ENCODE assay signal across 25 cellular contexts in genomic region chr10:18523025-18523424, GRCh38.
DNase-seq lines count a peak whose midpoint lies in the region; ATAC-seq and TF ChIP-seq lines count a peak whose summit lies in the region.
"Had no signal": no experiment of that assay in that cellular context is flagged by ENCODE, and none has a peak within 500 bp of the region (broad histone marks: within the 10 kb centered on the region; RNA-seq: fewer than 3 reads in every experiment).

No MANE protein-coding gene starts in this region.

- TF ChIP-seq CTCF in fibroblast of the aortic adventitia (IDR thresholded peaks at IDR 0.05; ENCODE audit: insufficient read depth, low read length): no peak

- H3K4me3 Mint-ChIP-seq in activated CD8-positive, alpha-beta T cell treated with anti-CD3 and anti-CD28 coated beads, Interleukin-2, amount 10 ng/mL, durations not matched to agents 7 days and 5 days: no peak overlapping the region
- H3K4me3 Mint-ChIP-seq: activated naive CD4-positive, alpha-beta T cell treated with anti-CD3 and anti-CD28 coated beads, Interleukin-2, amount 10 ng/mL, durations not matched to agents 7 days and 5 days; activated T-helper 1 cell treated with anti-CD3 and anti-CD28 coated beads, Interleukin-12 subunit alpha, Interleukin-12 subunit beta, Interleukin-2, Interleukin-4 antibody, amounts not matched to agents 30 ng/mL and 10 ng/mL and 1 ng/mL, durations not matched to agents 14 hours and 24 hours and 36 hours; CD4-positive, CD25-positive, alpha-beta regulatory T cell; IgD-negative memory B cell; memory B cell; naive B cell; stimulated activated effector memory CD8-positive, alpha-beta T cell treated with anti-CD3 and anti-CD28 coated beads, Interleukin-12 subunit alpha, Interleukin-12 subunit beta, amount 100 ng/mL, for 72 hours; WTC11 had no signal

- H3K36me3 Mint-ChIP-seq in activated CD8-positive, alpha-beta T cell treated with anti-CD3 and anti-CD28 coated beads, Interleukin-2, amount 10 ng/mL, durations not matched to agents 7 days and 5 days (ENCODE audit: low read depth): no peaks in the 10 kb centered on the region
- H3K36me3 Mint-ChIP-seq: stimulated activated effector memory CD8-positive, alpha-beta T cell treated with anti-CD3 and anti-CD28 coated beads, Interleukin-12 subunit alpha, Interleukin-12 subunit beta, amount 100 ng/mL, for 72 hours; WTC11 had no signal

- H3K36me3 ChIP-seq in adipocyte (ENCODE audit: control insufficient read depth, insufficient read depth, low read length, severe bottlenecking) (peaks cover 51% of the 10 kb centered on the region), stomach smooth muscle (ENCODE audit: control insufficient read depth in 2 of 2, insufficient read depth in 2 of 2, low read length in 2 of 2) (peaks cover 18 to 26% of the 10 kb centered on the region in 2 donors)

- H3K27me3 Mint-ChIP-seq in activated CD8-positive, alpha-beta T cell treated with anti-CD3 and anti-CD28 coated beads, Interleukin-2, amount 10 ng/mL, durations not matched to agents 7 days and 5 days (ENCODE audit: low read depth): no peaks in the 10 kb centered on the region
- H3K27me3 Mint-ChIP-seq: activated naive CD4-positive, alpha-beta T cell treated with anti-CD3 and anti-CD28 coated beads, Interleukin-2, amount 10 ng/mL, durations not matched to agents 7 days and 5 days; CD4-positive, CD25-positive, alpha-beta regulatory T cell; IgD-negative memory B cell; memory B cell; naive B cell had no signal

- H3K4me3 ChIP-seq in adipocyte (ENCODE audit: low read length) (no peak overlapping the region), fibroblast of the aortic adventitia (ENCODE audit: low read depth, low read length) (no peak overlapping the region), stomach smooth muscle (ENCODE audit: low read length in 2 of 2) (no peak overlapping the region)
- H3K4me3 ChIP-seq: heart left ventricle, smooth muscle cell, testis had no signal

- H3K9me3 ChIP-seq in adipocyte (ENCODE audit: control insufficient read depth, low read length) (no peaks in the 10 kb centered on the region), stomach smooth muscle (ENCODE audit: control insufficient read depth in 2 of 2, low read length in 2 of 2) (no peaks in the 10 kb centered on the region)
- H3K9me3 ChIP-seq: heart left ventricle, testis had no signal

- DNase-seq in HCEC 1CT: peak; percentile 13
- DNase-seq in adipocyte (ENCODE audit: low read depth): peak; percentile 29
- DNase-seq in fibroblast of the aortic adventitia (ENCODE audit: low read depth): peak; percentile 76
- no peak for DNase-seq in occipital lobe (lab: John Stamatoyannopoulos, UW)
- no peak for DNase-seq in activated CD8-positive, alpha-beta T cell treated with anti-CD3 and anti-CD28 coated beads, Interleukin-2, amount 10 ng/mL, durations not matched to agents 7 days and 5 days
- DNase-seq: activated CD4-positive, alpha-beta T cell treated with anti-CD3 and anti-CD28 coated beads, Interleukin-2, amount 50 U/mL, for 1 hour; activated naive CD4-positive, alpha-beta T cell treated with anti-CD3 and anti-CD28 coated beads, Interleukin-2, amount 10 ng/mL, durations not matched to agents 7 days and 5 days; CD4-positive, CD25-positive, alpha-beta regulatory T cell; effector memory CD4-positive, alpha-beta T cell; heart left ventricle; naive B cell; NCI-H1092 treated with DMSO at 0.1 percent for 48 hours; NCI-H187 treated with DMSO at 0.1 percent for 48 hours; NCI-H69; RPMI8226; T-helper 9 cell; testis had no signal

- peaks cover 8% of the 10 kb centered on the region for H3K4me1 ChIP-seq in adipocyte (ENCODE audit: control insufficient read depth, insufficient read depth, low read length)
- no peaks in the 10 kb centered on the region for H3K4me1 ChIP-seq in stomach smooth muscle (ENCODE audit: control insufficient read depth, insufficient read depth, low read length)
- H3K4me1 ChIP-seq: testis had no signal

- H3K4me1 Mint-ChIP-seq in activated CD8-positive, alpha-beta T cell treated with anti-CD3 and anti-CD28 coated beads, Interleukin-2, amount 10 ng/mL, durations not matched to agents 7 days and 5 days (ENCODE audit: low read depth): no peaks in the 10 kb centered on the region
- H3K4me1 Mint-ChIP-seq: activated naive CD4-positive, alpha-beta T cell treated with anti-CD3 and anti-CD28 coated beads, Interleukin-2, amount 10 ng/mL, durations not matched to agents 7 days and 5 days; IgD-negative memory B cell; memory B cell; naive B cell; stimulated activated effector memory CD8-positive, alpha-beta T cell treated with anti-CD3 and anti-CD28 coated beads, Interleukin-12 subunit alpha, Interleukin-12 subunit beta, amount 100 ng/mL, for 72 hours had no signal

- POLR2A ChIA-PET in activated CD8-positive, alpha-beta T cell treated with anti-CD3 and anti-CD28 coated beads, Interleukin-2, amount 10 ng/mL, durations not matched to agents 7 days and 5 days (lab: Charles Lee): interaction anchor here (0.7 kb wide), 1 partner anchor 14 kb away, joined by 4 read pairs; no protein-coding TSS in a partner anchor

- no peaks in the 10 kb centered on the region for H3K9me3 Mint-ChIP-seq in activated CD8-positive, alpha-beta T cell treated with anti-CD3 and anti-CD28 coated beads, Interleukin-2, amount 10 ng/mL, durations not matched to agents 7 days and 5 days (ENCODE audit: insufficient read depth)

- CTCF ChIA-PET in activated CD8-positive, alpha-beta T cell treated with anti-CD3 and anti-CD28 coated beads, Interleukin-2, amount 10 ng/mL, durations not matched to agents 7 days and 5 days (lab: Charles Lee): no interaction called here

- H3K9ac ChIP-seq in adipocyte (ENCODE audit: low read length): no peak overlapping the region
- no peak overlapping the region for H3K9ac ChIP-seq in stomach smooth muscle (ENCODE audit: low read length in 2 of 2)

- H3K27ac Mint-ChIP-seq in activated CD8-positive, alpha-beta T cell treated with anti-CD3 and anti-CD28 coated beads, Interleukin-2, amount 10 ng/mL, durations not matched to agents 7 days and 5 days: no peak overlapping the region
- H3K27ac Mint-ChIP-seq: activated naive CD4-positive, alpha-beta T cell treated with anti-CD3 and anti-CD28 coated beads, Interleukin-2, amount 10 ng/mL, durations not matched to agents 7 days and 5 days; activated T-helper 1 cell treated with anti-CD3 and anti-CD28 coated beads, Interleukin-12 subunit alpha, Interleukin-12 subunit beta, Interleukin-2, Interleukin-4 antibody, amounts not matched to agents 30 ng/mL and 10 ng/mL and 1 ng/mL, durations not matched to agents 14 hours and 24 hours and 36 hours; CD4-positive, CD25-positive, alpha-beta regulatory T cell; IgD-negative memory B cell; memory B cell; naive B cell; stimulated activated effector memory CD8-positive, alpha-beta T cell treated with anti-CD3 and anti-CD28 coated beads, Interleukin-12 subunit alpha, Interleukin-12 subunit beta, amount 100 ng/mL, for 72 hours; WTC11 had no signal

- H3K27me3 ChIP-seq in adipocyte (replicated peaks; ENCODE audit: control insufficient read depth, insufficient read depth, low read length): no peaks in the 10 kb centered on the region
- H3K27me3 ChIP-seq in stomach smooth muscle (ENCODE audit: control insufficient read depth in 1 of 2, insufficient read depth in 2 of 2, low read length in 2 of 2): no peaks in the 10 kb centered on the region
- H3K27me3 ChIP-seq: heart left ventricle, testis had no signal

- peak overlapping the region; percentile 26 for H3K27ac ChIP-seq in stomach smooth muscle (ENCODE audit: low read length)
- H3K27ac ChIP-seq: testis had no signal

- no peak for ATAC-seq in HG03139 (IDR thresholded peaks at IDR 0.05; ENCODE audit: unreplicated experiment)
- no peak for ATAC-seq in activated CD8-positive, alpha-beta T cell treated with anti-CD3 and anti-CD28 coated beads, Interleukin-2, amount 10 ng/mL, durations not matched to agents 7 days and 5 days
- ATAC-seq: stimulated activated effector memory CD8-positive, alpha-beta T cell treated with anti-CD3 and anti-CD28 coated beads, Interleukin-12 subunit alpha, Interleukin-12 subunit beta, amount 100 ng/mL, for 72 hours; WTC11 had no signal

Comparison
In these comparisons a context has a peak if more than half of its experiments do, and no peak if none do; other contexts are left out.
1. DNase-seq: peak in HCEC 1CT (single experiment), adipocyte (single experiment) and fibroblast of the aortic adventitia (single experiment); none in occipital lobe (single experiment) and activated CD8-positive, alpha-beta T cell treated with anti-CD3 and anti-CD28 coated beads, Interleukin-2, amount 10 ng/mL, durations not matched to agents 7 days and 5 days (single experiment).